In the genomic region with DNA sequence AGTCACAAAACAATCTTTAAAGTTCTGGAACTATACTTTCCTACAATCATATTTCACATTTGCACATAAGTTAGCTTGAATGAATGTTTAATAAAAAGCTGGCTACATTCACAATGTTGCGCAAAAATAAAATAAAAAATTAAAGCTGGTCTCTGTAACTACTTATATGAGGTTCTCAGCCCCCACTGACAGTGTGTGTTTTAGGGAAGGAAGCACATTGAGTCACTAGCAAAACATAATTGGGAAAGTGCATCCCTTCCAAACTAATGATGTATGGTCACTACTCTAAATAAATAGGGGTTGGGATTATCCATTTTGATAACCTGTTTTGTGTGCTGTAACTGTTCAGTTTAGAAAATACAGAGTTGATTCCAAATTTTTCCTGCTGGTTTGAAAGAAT, we compare ENCODE assay signal across 21 cellular contexts.
"Had no signal": no experiment of that assay in that cellular context is flagged by ENCODE, and none has a peak within 500 bp of the region (broad histone marks: within the 10 kb centered on the region; RNA-seq: fewer than 3 reads in every experiment).

No MANE protein-coding gene starts in this region.

- H2AFZ ChIP-seq: parathyroid adenoma had no signal

- H3K27ac ChIP-seq: coronary artery, lower lobe of right lung, parathyroid adenoma, sigmoid colon, spleen, upper lobe of right lung had no signal

- H3K27me3 ChIP-seq: sigmoid colon, spleen, upper lobe of right lung had no signal

- ATAC-seq: activated CD4-positive, CD25-positive, alpha-beta regulatory T cell treated with anti-CD3 and anti-CD28 coated beads, Interleukin-2, amount 50 U/mL, for 24 hours; activated T-cell treated with anti-CD3 and anti-CD28 coated beads, Interleukin-2, amount 50 U/mL, for 4 hours; left colon; lower lobe of right lung; natural killer cell; stimulated activated memory B cell treated with anti-CD40 and anti-IgM and Interleukin-4, amounts not matched to agents 10 μg/mL and 1 μg/mL and 100 μg/mL, for 72 hours; upper lobe of right lung had no signal

- DNase-seq: activated CD4-positive, alpha-beta T cell treated with anti-CD3 and anti-CD28 coated beads, Interleukin-2, amount 50 U/mL, for 1 hour; activated CD8-positive, alpha-beta memory T cell treated with anti-CD3 and anti-CD28 coated beads, Interleukin-2, amount 50 U/mL, for 4 hours; activated naive CD4-positive, alpha-beta T cell treated with anti-CD3 and anti-CD28 coated beads for 36 hours; activated T-cell treated with anti-CD3 and anti-CD28 coated beads, Interleukin-2, amount 50 U/mL, for 4 hours; anterior cingulate cortex; foreskin melanocyte; glutamatergic neuron; hypothalamus; islet precursor cell; left colon; lower lobe of right lung; natural killer cell; sigmoid colon; spleen; stimulated activated CD4-positive, alpha-beta T cell treated with anti-CD3 and anti-CD28 coated beads, Interleukin-4, amount 100 ng/mL, for 4 hours; T1000; upper lobe of right lung had no signal

- H3K4me1 ChIP-seq: lower lobe of right lung, parathyroid adenoma, sigmoid colon, spleen, upper lobe of right lung had no signal

- H3K79me2 ChIP-seq: parathyroid adenoma had no signal

- H3K9me3 ChIP-seq: upper lobe of right lung had no signal

- H3K4me3 ChIP-seq: coronary artery, lower lobe of right lung, sigmoid colon, spleen, upper lobe of right lung had no signal

- H3K36me3 ChIP-seq: lower lobe of right lung, sigmoid colon, upper lobe of right lung had no signal
